In genomic region chr10:124392651-124393342, GRCh38 we compare ENCODE assay signal across 27 cellular contexts. TPM values are rescaled to one million over a fixed set of nuclear protein-coding genes. Genes with fewer than 3 reads are reported as not detected.
"Had no signal": no experiment of that assay in that cellular context is flagged by ENCODE, and none has a peak within 500 bp of the region (broad histone marks: within the 10 kb centered on the region; RNA-seq: fewer than 3 reads in every experiment).

No MANE protein-coding gene starts in this region.

- H3K9ac ChIP-seq: neural progenitor cell, parathyroid adenoma had no signal

- H3K4me3 ChIP-seq: colonic mucosa, esophagus squamous epithelium, lung, neural progenitor cell, prostate gland, right atrium auricular region, testis, tibial artery, upper lobe of left lung had no signal

- H2AFZ ChIP-seq: neural progenitor cell, parathyroid adenoma had no signal

- DNase-seq: colonic mucosa; dermis blood vessel endothelial cell; effector memory CD4-positive, alpha-beta T cell; erythroblast; esophagus squamous epithelium; left ventricle myocardium superior; midbrain; naive thymus-derived CD4-positive, alpha-beta T cell; stimulated activated CD4-positive, alpha-beta T cell treated with anti-CD3 and anti-CD28 coated beads, Interleukin-4, amount 100 ng/mL, for 4 hours; stimulated activated naive CD8-positive, alpha-beta T cell treated with anti-CD3 and anti-CD28 coated beads, Interleukin-15, Interleukin-2, amounts not matched to agents 100 U/mL and 50 U/mL, for 24 hours; substantia nigra; testis; tibial artery had no signal

- H3K4me2 ChIP-seq: neural progenitor cell had no signal

- H3K4me1 Mint-ChIP-seq: memory B cell; naive thymus-derived CD4-positive, alpha-beta T cell; nephron; stimulated activated memory B cell treated with anti-CD40 and anti-IgM and Interleukin-4, amounts not matched to agents 10 μg/mL and 1 μg/mL and 100 μg/mL, for 72 hours had no signal

- H3K27me3 ChIP-seq: colonic mucosa, esophagus squamous epithelium, right atrium auricular region, testis, tibial artery, upper lobe of left lung had no signal

- H3K36me3 ChIP-seq: colonic mucosa, neural progenitor cell, prostate gland had no signal

- H3K36me3 Mint-ChIP-seq: neural progenitor cell; stimulated activated memory B cell treated with anti-CD40 and anti-IgM and Interleukin-4, amounts not matched to agents 10 μg/mL and 1 μg/mL and 100 μg/mL, for 72 hours had no signal

- H3K4me1 ChIP-seq: neural progenitor cell, parathyroid adenoma, prostate gland had no signal

- H3K4me3 Mint-ChIP-seq: memory B cell; naive thymus-derived CD4-positive, alpha-beta T cell; nephron; neural progenitor cell; stimulated activated memory B cell treated with anti-CD40 and anti-IgM and Interleukin-4, amounts not matched to agents 10 μg/mL and 1 μg/mL and 100 μg/mL, for 72 hours had no signal

- H3K27ac Mint-ChIP-seq: memory B cell; naive thymus-derived CD4-positive, alpha-beta T cell; nephron; neural progenitor cell; stimulated activated memory B cell treated with anti-CD40 and anti-IgM and Interleukin-4, amounts not matched to agents 10 μg/mL and 1 μg/mL and 100 μg/mL, for 72 hours had no signal

- H3K9me3 Mint-ChIP-seq: memory B cell, nephron, neural progenitor cell had no signal

- ATAC-seq: left ventricle myocardium superior; naive thymus-derived CD4-positive, alpha-beta T cell; sciatic nerve; stimulated activated memory B cell treated with anti-CD40 and anti-IgM and Interleukin-4, amounts not matched to agents 10 μg/mL and 1 μg/mL and 100 μg/mL, for 72 hours; stimulated activated naive CD8-positive, alpha-beta T cell treated with anti-CD3 and anti-CD28 coated beads, Interleukin-15, Interleukin-2, amounts not matched to agents 100 U/mL and 50 U/mL, for 24 hours had no signal

- H3K27ac ChIP-seq: colonic mucosa, esophagus squamous epithelium, neural progenitor cell, parathyroid adenoma, prostate gland, right atrium auricular region, testis, tibial artery, upper lobe of left lung had no signal

- H3K27me3 Mint-ChIP-seq: memory B cell; stimulated activated memory B cell treated with anti-CD40 and anti-IgM and Interleukin-4, amounts not matched to agents 10 μg/mL and 1 μg/mL and 100 μg/mL, for 72 hours had no signal

- H3K9me3 ChIP-seq: colonic mucosa, esophagus squamous epithelium, prostate gland, right atrium auricular region, testis, tibial artery, upper lobe of left lung had no signal

RNA-seq across cellular contexts. Expression of gene NKX1-2, which starts 57.0 kb away (rescaled TPM):
- total RNA-seq: chondrocyte; dermis blood vessel endothelial cell; fibroblast of villous mesenchyme; left ventricle myocardium superior; naive thymus-derived CD4-positive, alpha-beta T cell; osteoblast; right atrium auricular region; sciatic nerve; skeletal muscle tissue had no signal
- polyA plus RNA-seq: naive thymus-derived CD4-positive, alpha-beta T cell had no signal
